9 cellular contexts compared by ENCODE assay signal in the genomic region with DNA sequence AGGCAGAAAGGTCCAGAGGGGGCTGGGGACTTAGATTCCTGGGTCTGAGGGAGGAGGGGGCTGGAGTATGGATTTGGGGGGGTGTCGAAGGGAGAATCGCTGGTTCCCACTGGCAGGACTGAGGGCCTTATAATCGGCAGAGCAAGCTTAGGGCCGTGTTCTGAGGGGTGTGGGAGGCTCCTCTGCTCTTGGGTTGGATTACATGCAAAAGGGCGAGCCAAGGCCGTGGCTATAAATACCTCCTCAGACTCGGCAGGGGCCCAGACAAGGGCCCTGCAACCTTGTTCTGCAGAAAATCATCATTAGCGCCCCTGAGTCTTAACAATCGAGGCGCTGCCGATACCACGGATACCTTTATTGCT. TPM values are rescaled to one million over a fixed set of nuclear protein-coding genes. Genes with fewer than 3 reads are reported as not detected.
DNase-seq lines count a peak whose midpoint lies in the region; ATAC-seq and TF ChIP-seq lines count a peak whose summit lies in the region.
"Had no signal": no experiment of that assay in that cellular context is flagged by ENCODE, and none has a peak within 500 bp of the region (broad histone marks: within the 10 kb centered on the region; RNA-seq: fewer than 3 reads in every experiment).

No MANE protein-coding gene starts in this region.

- no TSS peak for BruUV-seq in PC-3 (replicated peaks; lab: Mats Ljungman, UMichigan)

- H3K9me3 ChIP-seq in PC-3 (ENCODE audit: low read length), result no peaks in the 10 kb centered on the region
- no peaks in the 10 kb centered on the region for H3K9me3 ChIP-seq in esophagus squamous epithelium

- DNase-seq in PC-3, result no peak
- DNase-seq in esophagus squamous epithelium (lab: John Stamatoyannopoulos, UW), result no peak
- no peak for DNase-seq in sciatic nerve (ENCODE audit: low spot score)
- no peak for DNase-seq in cerebellar cortex (ENCODE audit: low spot score)
- no peak for DNase-seq in SHP77 (lab: John Stamatoyannopoulos, UW)
- no peak for DNase-seq in activated CD8-positive, alpha-beta memory T cell treated with anti-CD3 and anti-CD28 coated beads, Interleukin-2, amount 50 U/mL, for 4 hours
- DNase-seq in stimulated activated naive CD4-positive, alpha-beta T cell treated with Interleukin-2 at 50 U/mL for 16 hours (lab: John Stamatoyannopoulos, UW), result no peak

- no peaks in the 10 kb centered on the region for H3K79me2 ChIP-seq in PC-3 (ENCODE audit: low read length)

- peak overlapping the region; percentile 80 for H3K4me2 ChIP-seq in PC-3 (ENCODE audit: low read length)

- TF ChIP-seq CTCF in PC-3 (conservative IDR thresholded peaks at IDR 0.05; ENCODE audit: low read depth, low read length), result no peak
- no peak for TF ChIP-seq CTCF in esophagus squamous epithelium (IDR thresholded peaks at IDR 0.05)

- H3K27ac ChIP-seq in PC-3 (ENCODE audit: low read length), result no peak overlapping the region
- peak overlapping the region; percentile 76 to 92 (median 90) for H3K27ac ChIP-seq in esophagus squamous epithelium

- H3F3A ChIP-seq in PC-3 (ENCODE audit: low read length, unreplicated experiment), result no peaks in the 10 kb centered on the region

- H3K36me3 ChIP-seq in PC-3 (ENCODE audit: low read depth, low read length), result no peaks in the 10 kb centered on the region
- peaks cover 0 to 6% (median 0%) of the 10 kb centered on the region in 3 donors for H3K36me3 ChIP-seq in esophagus squamous epithelium

- CTCF ChIA-PET in PC-3 (lab: Charles Lee), result no interaction called here

- H3K9ac ChIP-seq in PC-3 (ENCODE audit: low read length), result no peak overlapping the region

- H3K27me3 ChIP-seq in PC-3 (ENCODE audit: low read length) (no peaks in the 10 kb centered on the region), esophagus squamous epithelium (no peaks in the 10 kb centered on the region)

- TF ChIP-seq POLR2A in esophagus squamous epithelium (IDR thresholded peaks at IDR 0.05), result no peak

- H3K9me2 ChIP-seq in PC-3 (replicated peaks; ENCODE audit: low read length), result no peaks in the 10 kb centered on the region

- POLR2A ChIA-PET in PC-3 (lab: Charles Lee; ENCODE audit: unreplicated experiment), result interaction anchor here (0.6 kb wide), 1 partner anchor 86 kb away, joined by 4 read pairs; no protein-coding TSS in a partner anchor

- peak overlapping the region; percentile 85 for H2AFZ ChIP-seq in PC-3 (ENCODE audit: low read length)

- intact Hi-C loops in PC-3 (cut with micrococcal nuclease) (no loop called here), esophagus squamous epithelium (cut with DNase I) (no loop called here), sciatic nerve (cut with DNase I) (no loop called here)

- ATAC-seq in GM18511 (IDR thresholded peaks at IDR 0.05; ENCODE audit: unreplicated experiment) (peak; percentile 10), PC-3 (peak; percentile 3; the same call in 1 of the 2 replicates), sciatic nerve (peak; percentile 0)

- WGBS in esophagus squamous epithelium, 2 donors, result 30 to 39% methylated on average over 6 to 12 of the region's 12 CpGs

- H4K20me1 ChIP-seq in PC-3 (ENCODE audit: low read length), result no peaks in the 10 kb centered on the region

- peak overlapping the region; percentile 69; the same call in 1 of the 2 replicates for H3K4me3 ChIP-seq in PC-3 (ENCODE audit: low read length)
- H3K4me3 ChIP-seq in esophagus squamous epithelium, result peak overlapping the region in 3 of 4 donors; percentile 60 to 75 (median 60)

- no peaks in the 10 kb centered on the region for H3K4me1 ChIP-seq in PC-3 (ENCODE audit: insufficient read depth, low read length)
- H3K4me1 ChIP-seq in esophagus squamous epithelium, result peaks cover 16 to 69% (median 42%) of the 10 kb centered on the region in 3 donors

RNA-seq across cellular contexts. Expression of gene MAMSTR, which starts 0.7 kb away (rescaled TPM):
- total RNA-seq in PC-3 (2014; rRNA removed) (0.18 and 0.40 TPM in 2 replicates), esophagus squamous epithelium (1 to 10 TPM in 1 of 4 donors, under 1 TPM in 1, not detected in 2; 0.57 to 2.0 TPM), sciatic nerve (5.8 TPM)

RNA-seq across cellular contexts. Expression of gene RASIP1, which starts 20.2 kb away (rescaled TPM):
- total RNA-seq in PC-3 (2014; rRNA removed) (0.40 and 0.51 TPM in 2 replicates), esophagus squamous epithelium (1 to 10 TPM; 4.0 to 9.6 (median 6.5) TPM), sciatic nerve (28.0 TPM)

RNA-seq across cellular contexts. Expression of gene FUT2, which starts 24.5 kb away (rescaled TPM):
- total RNA-seq in PC-3 (2014; rRNA removed) (0.69 TPM in 1 of 2 replicates, not detected in the other), esophagus squamous epithelium (100 to 1,000 TPM in 1 of 4 donors, 10 to 100 TPM in 3; 12.2 to 125 (median 38.5) TPM), sciatic nerve (not detected)

RNA-seq across cellular contexts. Expression of gene IZUMO1, which starts 26.5 kb away (rescaled TPM):
- total RNA-seq in PC-3 (2014; rRNA removed) (not detected in 2 replicates), esophagus squamous epithelium (10 to 100 TPM in 1 of 4 donors, 1 to 10 TPM in 2, not detected in 1; 2.3 to 56.0 (median 5.0) TPM), sciatic nerve (0.27 TPM)
- total RNA-seq: renal cortical epithelial cell had no signal

RNA-seq across cellular contexts. Expression of gene FUT1, which starts 32.2 kb away (rescaled TPM):
- total RNA-seq in PC-3 (2014; rRNA removed) (4.6 and 4.8 TPM in 2 replicates), esophagus squamous epithelium (1 to 10 TPM; 3.4 to 6.3 (median 4.8) TPM), sciatic nerve (3.6 TPM)
